ENCODE assay signal across 8 cellular contexts in the genomic region with DNA sequence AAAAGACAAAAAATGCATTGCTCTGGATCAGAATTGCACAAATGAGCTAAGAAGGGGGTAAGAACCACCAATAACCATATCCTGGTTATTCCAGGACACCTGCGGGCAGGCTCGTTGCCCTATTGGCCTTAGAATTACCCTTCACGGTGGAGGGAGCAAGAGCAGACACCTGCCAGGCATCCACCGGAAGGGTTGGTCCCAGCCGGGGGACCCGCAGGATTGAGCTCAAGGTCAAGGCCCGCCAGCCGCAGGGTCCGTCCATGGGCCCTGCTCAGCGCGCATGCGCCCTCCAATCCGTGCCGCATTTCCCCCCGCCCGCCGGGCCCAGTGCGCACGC. TPM values are rescaled to one million over a fixed set of nuclear protein-coding genes. Genes with fewer than 3 reads are reported as not detected.
DNase-seq lines count a peak whose midpoint lies in the region; ATAC-seq, FAIRE-seq and TF ChIP-seq lines count a peak whose summit lies in the region.

No MANE protein-coding gene starts in this region.

- H3K9ac ChIP-seq in endothelial cell of umbilical vein (replicated peaks; ENCODE audit: extremely low read depth, insufficient read depth, low read length): peak overlapping the region; percentile 89

- peaks cover 12% of the 10 kb centered on the region for H3K27me3 Mint-ChIP-seq in nephron progenitor cell (ENCODE audit: low read depth, poor library complexity)

- no peak for TF ChIP-seq POLR2A in endothelial cell of umbilical vein (IDR thresholded peaks at IDR 0.05; ENCODE audit: low read depth, low read length)

- no peaks in the 10 kb centered on the region for H3K9me3 Mint-ChIP-seq in nephron progenitor cell

- no peak for TF ChIP-seq CTCF in OCI-LY7 (conservative IDR thresholded peaks at IDR 0.05; ENCODE audit: low read length)
- TF ChIP-seq CTCF in endothelial cell of umbilical vein (IDR thresholded peaks at IDR 0.05; ENCODE audit: extremely low read depth in 1 of 2, insufficient read depth in 1 of 2, low read depth in 1 of 2, low read length in 2 of 2): no peak
- TF ChIP-seq CTCF in nephron progenitor cell (IDR thresholded peaks at IDR 0.05): no peak

- POLR2A ChIA-PET in OCI-LY7 (lab: Charles Lee) (no interaction called here), endothelial cell of umbilical vein (lab: Charles Lee) (no interaction called here)

- peaks cover 29% of the 10 kb centered on the region for H4K20me1 ChIP-seq in OCI-LY7 (ENCODE audit: insufficient read depth, low read length)
- H4K20me1 ChIP-seq in endothelial cell of umbilical vein (replicated peaks; ENCODE audit: control insufficient read depth, extremely low read depth, insufficient read depth, low read length): peaks cover 3% of the 10 kb centered on the region

- FAIRE-seq in endothelial cell of umbilical vein (lab: Jason Lieb, UNC): no peak

- H3K4me1 ChIP-seq in OCI-LY7 (ENCODE audit: insufficient read depth, low read length, poor library complexity, severe bottlenecking) (peaks cover 29% of the 10 kb centered on the region), endothelial cell of umbilical vein (ENCODE audit: control insufficient read depth, extremely low read depth, insufficient read depth, low read length) (peaks cover 15% of the 10 kb centered on the region)

- H3K27ac Mint-ChIP-seq in nephron progenitor cell: peak overlapping the region; percentile 71

- no peaks in the 10 kb centered on the region for H3K9me2 ChIP-seq in OCI-LY7 (ENCODE audit: insufficient read depth, low read length)

- peak overlapping the region; percentile 93 for H3K4me3 Mint-ChIP-seq in nephron progenitor cell

- dilution Hi-C loops in endothelial cell of umbilical vein (cut with MboI; ENCODE audit: extremely low pct_ligation_motif_present, low sequenced_read_pairs): no loop called here

- peaks cover 50% of the 10 kb centered on the region for H3K36me3 Mint-ChIP-seq in nephron progenitor cell (ENCODE audit: low read depth)

- CTCF ChIA-PET in OCI-LY7 (lab: Charles Lee; ENCODE audit: unreplicated experiment) (no interaction called here), endothelial cell of umbilical vein (lab: Charles Lee) (no interaction called here)

- H3K4me3 ChIP-seq in OCI-LY7 (ENCODE audit: low read depth, low read length, poor library complexity, severe bottlenecking): peak overlapping the region; percentile 99
- peak overlapping the region; percentile 64 to 100 (median 89) for H3K4me3 ChIP-seq in endothelial cell of umbilical vein (replicated peaks in 1 of 3; ENCODE audit: insufficient read depth in 1 of 3, low read depth in 1 of 3, low read length in 3 of 3)

- H3K27ac ChIP-seq in OCI-LY7 (ENCODE audit: low read depth, low read length, poor library complexity, severe bottlenecking): peak overlapping the region; percentile 90
- peak overlapping the region; percentile 73 for H3K27ac ChIP-seq in endothelial cell of umbilical vein (ENCODE audit: insufficient read depth, low read depth, low read length)

- peak; percentile 90 for DNase-seq in activated CD4-positive, alpha-beta T cell treated with anti-CD3 and anti-CD28 coated beads for 1 hour
- no peak for DNase-seq in activated CD4-positive, alpha-beta T cell treated with anti-CD3 and anti-CD28 coated beads, Interleukin-2, amount 50 U/mL, for 48 hours
- DNase-seq in OCI-LY7 (ENCODE audit: low spot score): no peak
- DNase-seq in endothelial cell of umbilical vein (ENCODE audit: low read depth, low spot score): peak; percentile 89
- peak; percentile 95 for DNase-seq in nephron progenitor cell
- DNase-seq in OCI-M2 (lab: John Stamatoyannopoulos, UW; ENCODE audit: unreplicated experiment): no peak

- intact Hi-C loops in OCI-LY7 (cut with micrococcal nuclease; ENCODE audit: unreplicated experiment): loop anchor here (5.0 kb wide), 2 partner anchors 144 to 184 kb away; no protein-coding TSS in a partner anchor
- intact Hi-C loops in endothelial cell of umbilical vein (cut with micrococcal nuclease): loop anchor here (5.0 kb wide), 2 partner anchors 34 to 201 kb away; a partner anchor contains a TSS

- H2AFZ ChIP-seq in OCI-LY7 (ENCODE audit: low read length): no peak overlapping the region
- no peak overlapping the region for H2AFZ ChIP-seq in endothelial cell of umbilical vein (ENCODE audit: low read depth, low read length)

- H3K9me1 ChIP-seq in endothelial cell of umbilical vein (replicated peaks; ENCODE audit: control insufficient read depth, extremely low read depth, insufficient read depth, low read length): no peaks in the 10 kb centered on the region

- H3K36me3 ChIP-seq in OCI-LY7 (ENCODE audit: insufficient read depth, low read length) (peaks cover 74% of the 10 kb centered on the region), endothelial cell of umbilical vein (ENCODE audit: control insufficient read depth in 2 of 2, extremely low read depth in 1 of 2, insufficient read depth in 2 of 2, low read length in 2 of 2) (peaks cover 18 to 39% of the 10 kb centered on the region in 2 experiments)

- ATAC-seq in GM21390 (IDR thresholded peaks at IDR 0.05; ENCODE audit: unreplicated experiment) (no peak), GM19467 (IDR thresholded peaks at IDR 0.05; ENCODE audit: unreplicated experiment) (no peak)

- H3K4me1 Mint-ChIP-seq in nephron progenitor cell: peaks cover 54% of the 10 kb centered on the region

- H3K79me2 ChIP-seq in OCI-LY7 (ENCODE audit: insufficient read depth, low read depth, low read length) (peaks cover 77% of the 10 kb centered on the region), endothelial cell of umbilical vein (ENCODE audit: control insufficient read depth, insufficient read depth, low read length) (peaks cover 56% of the 10 kb centered on the region)

- BruUV-seq in OCI-LY7 (replicated peaks; lab: Mats Ljungman, UMichigan) (no TSS peak), endothelial cell of umbilical vein (replicated peaks; lab: Mats Ljungman, UMichigan) (no TSS peak)

- peak overlapping the region; percentile 91 for H3K4me2 ChIP-seq in OCI-LY7 (ENCODE audit: low read length)
- H3K4me2 ChIP-seq in endothelial cell of umbilical vein (ENCODE audit: insufficient read depth, low read length): peak overlapping the region; percentile 70

- H3K9me3 ChIP-seq in OCI-LY7 (ENCODE audit: low read length) (no peaks in the 10 kb centered on the region), endothelial cell of umbilical vein (replicated peaks; ENCODE audit: control insufficient read depth, insufficient read depth, low read length) (no peaks in the 10 kb centered on the region)

- no peaks in the 10 kb centered on the region for H3K27me3 ChIP-seq in endothelial cell of umbilical vein (ENCODE audit: control insufficient read depth in 2 of 2, insufficient read depth in 2 of 2, low read length in 2 of 2)

TF ChIP-seq in endothelial cell of umbilical vein, 7 proteins besides CTCF, POLR2A, EP300 and RAD21:
- no peak for TF ChIP-seq MYC (IDR thresholded peaks at IDR 0.05; ENCODE audit: low read depth, low read length)

RNA-seq across cellular contexts. Expression of a gene that starts 0.6 kb away (rescaled TPM):
- total RNA-seq in OCI-LY7 (2014; rRNA removed; shearing (Covaris generic)): 196 and 211 TPM in 2 replicates
- total RNA-seq in OCI-LY7 (2022): 444 and 492 TPM in 2 replicates
- 408 and 410 TPM in 2 replicates for total RNA-seq in endothelial cell of umbilical vein
- polyA plus RNA-seq in endothelial cell of umbilical vein: 1,153 and 1,173 TPM in 2 replicates
- polyA plus RNA-seq in endothelial cell of umbilical vein (2011; cell fraction: cytosol; rRNA removed): 750 and 882 TPM in 2 replicates
- polyA plus RNA-seq in endothelial cell of umbilical vein (2011; cell fraction: nucleus; rRNA removed): 186 and 193 TPM in 2 replicates
- 418 and 830 TPM in 2 replicates for polyA plus RNA-seq in endothelial cell of umbilical vein (2012)
- polyA minus RNA-seq in endothelial cell of umbilical vein: 294 and 408 TPM in 2 replicates
- polyA minus RNA-seq in endothelial cell of umbilical vein (2011; cell fraction: cytosol; rRNA and poly(A)+ RNA removed): 544 TPM
- 80.8 and 159 TPM in 2 replicates for polyA minus RNA-seq in endothelial cell of umbilical vein (2011; cell fraction: nucleus; rRNA and poly(A)+ RNA removed)

RNA-seq across cellular contexts. Expression of a gene that starts 54.8 kb away (rescaled TPM):
- not detected in 2 replicates for total RNA-seq in OCI-LY7 (2014; rRNA removed; shearing (Covaris generic))
- total RNA-seq in OCI-LY7 (2022) (not detected in 2 replicates), endothelial cell of umbilical vein (21.2 and 28.9 TPM in 2 replicates)
- 34.5 and 35.1 TPM in 2 replicates for polyA plus RNA-seq in endothelial cell of umbilical vein
- 20.6 and 24.1 TPM in 2 replicates for polyA plus RNA-seq in endothelial cell of umbilical vein (2011; cell fraction: cytosol; rRNA removed)
- polyA plus RNA-seq in endothelial cell of umbilical vein (2011; cell fraction: nucleus; rRNA removed): 16.2 and 20.9 TPM in 2 replicates
- polyA plus RNA-seq in endothelial cell of umbilical vein (2012): 2.1 and 2.3 TPM in 2 replicates
- polyA minus RNA-seq in endothelial cell of umbilical vein: 36.2 and 49.4 TPM in 2 replicates
- not detected for polyA minus RNA-seq in endothelial cell of umbilical vein (2011; cell fraction: cytosol; rRNA and poly(A)+ RNA removed)
- 11.4 and 11.6 TPM in 2 replicates for polyA minus RNA-seq in endothelial cell of umbilical vein (2011; cell fraction: nucleus; rRNA and poly(A)+ RNA removed)

Comparison
In these comparisons a context has a peak if more than half of its experiments do, and no peak if none do; other contexts are left out.
1. DNase-seq: peak in activated CD4-positive, alpha-beta T cell treated with anti-CD3 and anti-CD28 coated beads for 1 hour (single experiment), endothelial cell of umbilical vein (single experiment) and nephron progenitor cell (single experiment); none in activated CD4-positive, alpha-beta T cell treated with anti-CD3 and anti-CD28 coated beads, Interleukin-2, amount 50 U/mL, for 48 hours (0 of 2), OCI-LY7 (single experiment) and OCI-M2 (single experiment).
2. RNA of a gene that starts 54.8 kb away (total RNA-seq): 21.2 to 28.9 TPM in endothelial cell of umbilical vein; not detected in OCI-LY7; every median in the first group is over 10 times any median in the second.